ENCODE assay signal across 16 cellular contexts in genomic region chr19:16620584-16620983, GRCh38.
"Had no signal": no experiment of that assay in that cellular context is flagged by ENCODE, and none has a peak within 500 bp of the region (broad histone marks: within the 10 kb centered on the region; RNA-seq: fewer than 3 reads in every experiment).

No MANE protein-coding gene starts in this region.

- H3K27ac ChIP-seq: breast epithelium, prostate gland, uterus had no signal

- DNase-seq: activated B cell treated with CpG ODN at 0.5 μM for 24 hours; activated CD4-positive, alpha-beta T cell treated with anti-CD3 and anti-CD28 coated beads, Interleukin-2, amount 50 U/mL, for 1 hour; activated naive CD4-positive, alpha-beta T cell; aorta; dermis blood vessel endothelial cell; midbrain; naive thymus-derived CD4-positive, alpha-beta T cell; occipital lobe; sigmoid colon; stimulated activated CD4-positive, alpha-beta T cell treated with anti-CD3 and anti-CD28 coated beads, Interleukin-2, amount 100 ng/mL, for 48 hours; T-helper 1 cell; uterus had no signal

- H3K27me3 Mint-ChIP-seq: activated B cell treated with CpG ODN at 0.5 μM for 24 hours; naive thymus-derived CD4-positive, alpha-beta T cell; stimulated activated naive CD8-positive, alpha-beta T cell treated with anti-CD3 and anti-CD28 coated beads, Interleukin-15, Interleukin-2, amounts not matched to agents 100 ng/mL and 50 ng/mL, for 24 hours had no signal

- H3K36me3 ChIP-seq: breast epithelium, prostate gland, uterus had no signal

- H3K4me3 Mint-ChIP-seq: activated B cell treated with CpG ODN at 0.5 μM for 24 hours; naive thymus-derived CD4-positive, alpha-beta T cell; stimulated activated naive CD8-positive, alpha-beta T cell treated with anti-CD3 and anti-CD28 coated beads, Interleukin-15, Interleukin-2, amounts not matched to agents 100 ng/mL and 50 ng/mL, for 24 hours had no signal

- H3K9me3 Mint-ChIP-seq: activated B cell treated with CpG ODN at 0.5 μM for 24 hours; naive thymus-derived CD4-positive, alpha-beta T cell; stimulated activated naive CD8-positive, alpha-beta T cell treated with anti-CD3 and anti-CD28 coated beads, Interleukin-15, Interleukin-2, amounts not matched to agents 100 ng/mL and 50 ng/mL, for 24 hours had no signal

- H3K27me3 ChIP-seq: breast epithelium, sigmoid colon, uterus had no signal

- ATAC-seq: naive thymus-derived CD4-positive, alpha-beta T cell had no signal

- H3K27ac Mint-ChIP-seq: stimulated activated naive CD8-positive, alpha-beta T cell treated with anti-CD3 and anti-CD28 coated beads, Interleukin-15, Interleukin-2, amounts not matched to agents 100 ng/mL and 50 ng/mL, for 24 hours had no signal

- H3K4me3 ChIP-seq: breast epithelium, lung, prostate gland, sigmoid colon, uterus had no signal

- H3K9me3 ChIP-seq: breast epithelium, prostate gland, sigmoid colon, uterus had no signal
